In genomic region chr2:86280191-86280667, GRCh38 we compare ENCODE assay signal across 16 cellular contexts. TPM values are rescaled to one million over a fixed set of nuclear protein-coding genes. Genes with fewer than 3 reads are reported as not detected.
A peak's percentile ranks its signal among the peaks of the same experiment; 100 is the strongest.
DNase-seq lines count a peak whose midpoint lies in the region; ATAC-seq and TF ChIP-seq lines count a peak whose summit lies in the region.
"Had no signal": no experiment of that assay in that cellular context is flagged by ENCODE, and none has a peak within 500 bp of the region (broad histone marks: within the 10 kb centered on the region; RNA-seq: fewer than 3 reads in every experiment).

No MANE protein-coding gene starts in this region.

- H3K79me2 ChIP-seq in OCI-LY7 (ENCODE audit: insufficient read depth, low read depth, low read length) = no peaks in the 10 kb centered on the region

- no peaks in the 10 kb centered on the region for H3K36me3 ChIP-seq in HEK293 (ENCODE audit: control insufficient read depth in 2 of 2, insufficient read depth in 1 of 2, low read length in 2 of 2)
- H3K36me3 ChIP-seq in gastrocnemius medialis = no peaks in the 10 kb centered on the region
- no peaks in the 10 kb centered on the region for H3K36me3 ChIP-seq in OCI-LY7 (ENCODE audit: insufficient read depth, low read length)
- H3K36me3 ChIP-seq: BE2C had no signal

- no peaks in the 10 kb centered on the region for H3K4me1 ChIP-seq in HEK293 (ENCODE audit: control insufficient read depth, insufficient read depth, low read length)
- peaks cover 47 to 50% of the 10 kb centered on the region in 2 donors for H3K4me1 ChIP-seq in gastrocnemius medialis
- H3K4me1 ChIP-seq in OCI-LY7 (ENCODE audit: insufficient read depth, low read length, poor library complexity, severe bottlenecking) = no peaks in the 10 kb centered on the region
- H3K4me1 ChIP-seq: BE2C had no signal

- H3K4me2 ChIP-seq in OCI-LY7 (ENCODE audit: low read length) = no peak overlapping the region

- ATAC-seq in gastrocnemius medialis (peak; percentile 12 to 39), GM21390 (IDR thresholded peaks at IDR 0.05; ENCODE audit: unreplicated experiment) (no peak)
- ATAC-seq: K562 had no signal

- H3K27ac ChIP-seq in HEK293 (ENCODE audit: extremely low read depth, low read depth, low read length) (no peak overlapping the region), gastrocnemius medialis (peak overlapping the region; percentile 19 to 60 (median 56)), OCI-LY7 (ENCODE audit: low read depth, low read length, poor library complexity, severe bottlenecking) (no peak overlapping the region)

- TF ChIP-seq POLR2A in gastrocnemius medialis (IDR thresholded peaks at IDR 0.05) = no peak

- H3K9me3 ChIP-seq in HEK293 (ENCODE audit: control insufficient read depth, insufficient read depth, low read depth, low read length) (no peaks in the 10 kb centered on the region), gastrocnemius medialis (no peaks in the 10 kb centered on the region), OCI-LY7 (ENCODE audit: low read length) (no peaks in the 10 kb centered on the region)
- H3K9me3 ChIP-seq: BE2C had no signal

- no peaks in the 10 kb centered on the region for H3K27me3 ChIP-seq in gastrocnemius medialis
- H3K27me3 ChIP-seq: BE2C had no signal

- DNase-seq in astrocyte of the spinal cord (ENCODE audit: low read depth, low spot score) = peak; percentile 79
- peak; percentile 11 for DNase-seq in kidney tubule cell (ENCODE audit: low spot score)
- no peak for DNase-seq in gastrocnemius medialis
- no peak for DNase-seq in OCI-LY7 (ENCODE audit: low spot score)
- no peak for DNase-seq in HPDE6-E6E7 (ENCODE audit: extremely low spot score)
- DNase-seq in activated CD4-positive, CD25-positive, alpha-beta regulatory T cell treated with anti-CD3 and anti-CD28 coated beads, Interleukin-2, amount 50 U/mL, for 72 hours = no peak
- DNase-seq: activated CD4-positive, alpha-beta T cell treated with anti-CD3 and anti-CD28 coated beads for 48 hours; activated naive CD8-positive, alpha-beta T cell treated with anti-CD3 and anti-CD28 coated beads, Interleukin-2, amount 10 ng/mL, durations not matched to agents 7 days and 5 days; activated T-cell treated with anti-CD3 and anti-CD28 coated beads, Interleukin-2, amount 50 U/mL, for 24 hours; BE2C; NCI-H1092 treated with DMSO at 0.1 percent for 48 hours; SHP77 treated with DMSO at 0.1 percent for 48 hours; T1000 had no signal

- intact Hi-C loops in gastrocnemius medialis (cut with DNase I; ENCODE audit: low total_unique reads) = no loop called here
- intact Hi-C loops in OCI-LY7 (cut with micrococcal nuclease; ENCODE audit: unreplicated experiment) = no loop called here

- in situ Hi-C loops in astrocyte of the spinal cord (cut with HindIII; ENCODE audit: low sequenced_read_pairs) (no loop called here), gastrocnemius medialis (cut with MboI; ENCODE audit: low sequenced_read_pairs in 4 of 4) (no loop called here)

- TF ChIP-seq CTCF in HEK293 (tag by site-specific recombination; IDR thresholded peaks at IDR 0.05) (no peak), astrocyte of the spinal cord (IDR thresholded peaks at IDR 0.05; ENCODE audit: low read depth, low read length) (no peak), gastrocnemius medialis (IDR thresholded peaks at IDR 0.05 in 4 of 5, conservative IDR thresholded peaks at IDR 0.05 in 1 of 5) (no peak), OCI-LY7 (conservative IDR thresholded peaks at IDR 0.05; ENCODE audit: low read length) (no peak)

- H2AFZ ChIP-seq in OCI-LY7 (ENCODE audit: low read length) = no peak overlapping the region

- no peaks in the 10 kb centered on the region for H4K20me1 ChIP-seq in OCI-LY7 (ENCODE audit: insufficient read depth, low read length)

- no peaks in the 10 kb centered on the region for H3K9me2 ChIP-seq in OCI-LY7 (ENCODE audit: insufficient read depth, low read length)

- H3K4me3 ChIP-seq in HEK293 (ENCODE audit: low read depth, low read length) = no peak overlapping the region
- no peak overlapping the region for H3K4me3 ChIP-seq in astrocyte of the spinal cord (ENCODE audit: low read depth, low read length)
- no peak overlapping the region for H3K4me3 ChIP-seq in gastrocnemius medialis
- H3K4me3 ChIP-seq in OCI-LY7 (ENCODE audit: low read depth, low read length, poor library complexity, severe bottlenecking) = no peak overlapping the region
- H3K4me3 ChIP-seq: K562 had no signal

- POLR2A ChIA-PET in HEK293 (lab: Yijun Ruan, JAX) = no interaction called here
- POLR2A ChIA-PET in OCI-LY7 (lab: Charles Lee) = no interaction called here

- CTCF ChIA-PET in HEK293 (lab: Yijun Ruan, JAX) = no interaction called here
- CTCF ChIA-PET in OCI-LY7 (lab: Charles Lee; ENCODE audit: unreplicated experiment) = no interaction called here

- no TSS peak for BruUV-seq in OCI-LY7 (replicated peaks; lab: Mats Ljungman, UMichigan)

TF ChIP-seq in HEK293, 187 proteins besides CTCF, POLR2A, EP300 and RAD21 (continues in another document):
- TF ChIP-seq ZNF747 (tag by site-specific recombination; IDR thresholded peaks at IDR 0.05) = no peak
- TF ChIP-seq ZNF37A (tag by site-specific recombination; IDR thresholded peaks at IDR 0.05) = no peak
- TF ChIP-seq ZNF2 (tag by site-specific recombination; IDR thresholded peaks at IDR 0.05) = no peak
- TF ChIP-seq ZBTB10 (tag by site-specific recombination; IDR thresholded peaks at IDR 0.05) = no peak
- 0 out of 2 replicates have a peak, but pooled peaks have one; percentile 47 for TF ChIP-seq PRDM10 (tag by site-specific recombination; IDR thresholded peaks at IDR 0.05)
- no peak for TF ChIP-seq ZSCAN5A (tag by site-specific recombination; IDR thresholded peaks at IDR 0.05)
- 0 out of 2 replicates have a peak, but pooled peaks have one; percentile 10 for TF ChIP-seq OSR2 (tag by site-specific recombination; IDR thresholded peaks at IDR 0.05)
- TF ChIP-seq ZNF19 (tag by site-specific recombination; IDR thresholded peaks at IDR 0.05; ENCODE audit: low read depth) = no peak

RNA-seq across cellular contexts. Expression of gene REEP1, which starts 57.2 kb away (rescaled TPM):
- total RNA-seq in gastrocnemius medialis (10 to 100 TPM in 1 of 4 donors, 1 to 10 TPM in 3; 4.2 to 16.0 (median 6.3) TPM), OCI-LY7 (2022) (not detected in 2 replicates)
- total RNA-seq in OCI-LY7 (2014; rRNA removed; shearing (Covaris generic)) = not detected in 2 replicates

Comparison
In these comparisons a context has a peak if more than half of its experiments do, and no peak if none do; other contexts are left out.
1. H3K27ac ChIP-seq: peak in gastrocnemius medialis (4 of 4); none in HEK293 (single experiment) and OCI-LY7 (single experiment).
2. DNase-seq: peak in astrocyte of the spinal cord (single experiment) and kidney tubule cell (single experiment); none in gastrocnemius medialis (0 of 2), OCI-LY7 (single experiment), HPDE6-E6E7 (single experiment) and activated CD4-positive, CD25-positive, alpha-beta regulatory T cell treated with anti-CD3 and anti-CD28 coated beads, Interleukin-2, amount 50 U/mL, for 72 hours (single experiment).
3. RNA of gene REEP1, which starts 57.2 kb away (total RNA-seq): 4.2 to 16.0 TPM in gastrocnemius medialis; not detected in OCI-LY7; every median in the first group is over 4 times any median in the second.